17 cellular contexts compared by ENCODE assay signal in the genomic region with DNA sequence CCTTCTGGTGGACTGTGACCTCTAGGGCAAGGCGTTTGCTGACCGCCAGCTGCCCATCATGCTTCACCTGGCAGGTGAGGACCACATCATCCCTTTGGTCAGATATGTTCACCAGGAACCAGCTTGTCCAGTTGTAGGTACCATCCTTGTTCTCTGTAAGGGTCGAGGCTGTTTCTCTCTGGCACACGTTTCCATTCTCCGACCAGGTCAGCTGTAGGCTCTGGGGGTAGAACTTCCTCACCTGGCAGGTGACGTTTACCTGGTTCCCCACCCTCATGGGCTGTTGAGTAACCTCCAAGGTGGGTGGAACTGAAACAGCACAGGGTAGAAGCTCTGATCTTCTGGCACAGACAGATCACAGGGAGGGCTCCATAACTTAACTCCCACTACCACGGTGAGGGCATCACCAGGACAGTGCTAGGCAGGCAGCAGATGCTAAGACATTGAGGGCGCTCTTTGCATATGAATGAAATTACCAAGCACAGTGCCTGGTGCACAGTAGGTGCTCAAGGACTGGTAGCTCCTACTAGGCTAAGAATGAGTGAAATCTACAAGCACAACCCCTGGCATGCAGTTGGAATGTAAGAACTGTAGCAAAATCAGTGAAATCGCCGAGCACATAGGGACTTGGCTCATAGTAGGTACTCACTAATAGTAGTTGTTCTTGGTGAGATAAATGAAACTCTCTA. TPM values are rescaled to one million over a fixed set of nuclear protein-coding genes. Genes with fewer than 3 reads are reported as not detected.
DNase-seq lines count a peak whose midpoint lies in the region; ATAC-seq, FAIRE-seq and TF ChIP-seq lines count a peak whose summit lies in the region.
"Had no signal": no experiment of that assay in that cellular context is flagged by ENCODE, and none has a peak within 500 bp of the region (broad histone marks: within the 10 kb centered on the region; RNA-seq: fewer than 3 reads in every experiment).

No MANE protein-coding gene starts in this region.

- H3K9ac ChIP-seq in HepG2 (ENCODE audit: insufficient read depth, low read depth, low read length), result no peak overlapping the region

- H3K27me3 ChIP-seq in HepG2 (ENCODE audit: control insufficient read depth in 1 of 2, insufficient read depth in 2 of 2, low read length in 2 of 2) (no peaks in the 10 kb centered on the region), right lobe of liver (no peaks in the 10 kb centered on the region), esophagus muscularis mucosa (no peaks in the 10 kb centered on the region), stomach (no peaks in the 10 kb centered on the region)
- H3K27me3 ChIP-seq: BE2C had no signal

- H3K4me1 Mint-ChIP-seq in T-cell, result peaks cover 41 to 68% (median 56%) of the 10 kb centered on the region in 3 donors

- no peak overlapping the region for H3K4me3 ChIP-seq in HepG2 (replicated peaks in 1 of 3; ENCODE audit: insufficient read depth in 1 of 3, low read depth in 2 of 3, low read length in 3 of 3)
- H3K4me3 ChIP-seq in right lobe of liver, result no peak overlapping the region
- H3K4me3 ChIP-seq in esophagus muscularis mucosa, result no peak overlapping the region
- no peak overlapping the region for H3K4me3 ChIP-seq in stomach
- H3K4me3 ChIP-seq: A549 had no signal

- H3K27ac ChIP-seq in HepG2 (ENCODE audit: extremely low read length, insufficient read depth, low read length) (no peak overlapping the region), right lobe of liver (no peak overlapping the region), esophagus muscularis mucosa (replicated peaks in 1 of 4) (no peak overlapping the region), stomach (no peak overlapping the region)
- H3K27ac ChIP-seq: A549, C4-2B had no signal

- H3K36me3 ChIP-seq in HepG2 (replicated peaks in 1 of 2; ENCODE audit: control insufficient read depth in 1 of 2, insufficient read depth in 2 of 2, low read length in 2 of 2) (no peaks in the 10 kb centered on the region), right lobe of liver (no peaks in the 10 kb centered on the region), esophagus muscularis mucosa (no peaks in the 10 kb centered on the region), stomach (no peaks in the 10 kb centered on the region)
- H3K36me3 ChIP-seq: BE2C had no signal

- peaks cover 40% of the 10 kb centered on the region for H3K36me3 Mint-ChIP-seq in T-cell

- no peaks in the 10 kb centered on the region for H3K27me3 Mint-ChIP-seq in T-cell

- DNase-seq in HepG2 (ENCODE audit: low spot score) (no peak), right lobe of liver (no peak), T-cell (no peak), esophagus muscularis mucosa (ENCODE audit: extremely low spot score) (peak; percentile 89), stomach (no peak), amniotic stem cell (lab: John Stamatoyannopoulos, UW) (no peak)
- DNase-seq: BE2C, DMS53, GF-D8, GOT3, H9 had no signal

- POLR2A ChIA-PET in HepG2 (lab: Yijun Ruan, JAX) (no interaction called here), T-cell (lab: Charles Lee) (interaction anchor here in 1 of 2 donors (0.6 kb wide), 1 partner anchor 13 kb away, joined by 5 read pairs; no protein-coding TSS in a partner anchor)

- no peak overlapping the region for H2AFZ ChIP-seq in HepG2 (ENCODE audit: low read length)

- peaks cover 0 to 10% (median 2%) of the 10 kb centered on the region in 3 donors for H3K9me3 Mint-ChIP-seq in T-cell

- WGBS in HepG2 (ENCODE audit: low lambda C conversion rate), result 52% methylated on average over 10 of the region's 10 CpGs
- 87% methylated on average over 5 of the region's 10 CpGs for WGBS in right lobe of liver (ENCODE audit: insufficient coverage, low coverage, low lambda C conversion rate, missing lambda C conversion rate)
- WGBS in esophagus muscularis mucosa, result 89% methylated on average over 8 of the region's 10 CpGs
- 75 to 86% (median 80%) methylated on average over 10 of the region's 10 CpGs for WGBS in stomach, 5 donors

- FAIRE-seq in HepG2 (lab: Jason Lieb, UNC), result no peak
- FAIRE-seq: A549 had no signal

- H3K79me2 ChIP-seq in HepG2 (ENCODE audit: insufficient read depth, low read length), result no peaks in the 10 kb centered on the region

- TF ChIP-seq EP300 in HepG2 (IDR thresholded peaks at IDR 0.05; ENCODE audit: low read depth in 2 of 2, low read length in 2 of 2) (no peak), HepG2 (CRISPR knock-in tag; IDR thresholded peaks at IDR 0.05; ENCODE audit: borderline replicate concordance) (no peak), esophagus muscularis mucosa (IDR thresholded peaks at IDR 0.05) (no peak), stomach (IDR thresholded peaks at IDR 0.05) (no peak)

- no TSS peak for BruUV-seq in HepG2 (replicated peaks; lab: Mats Ljungman, UMichigan)

- TF ChIP-seq CTCF in HepG2 (CRISPR knock-in tag; IDR thresholded peaks at IDR 0.05), result no peak
- TF ChIP-seq CTCF in right lobe of liver (IDR thresholded peaks at IDR 0.05), result no peak
- TF ChIP-seq CTCF in esophagus muscularis mucosa (IDR thresholded peaks at IDR 0.05), result no peak
- TF ChIP-seq CTCF in stomach (IDR thresholded peaks at IDR 0.05), result no peak

- H3K4me1 ChIP-seq in HepG2 (ENCODE audit: insufficient read depth, low read length), result peaks cover 41% of the 10 kb centered on the region
- H3K4me1 ChIP-seq in right lobe of liver, result no peaks in the 10 kb centered on the region
- no peaks in the 10 kb centered on the region for H3K4me1 ChIP-seq in esophagus muscularis mucosa
- H3K4me1 ChIP-seq in stomach, result no peaks in the 10 kb centered on the region
- H3K4me1 ChIP-seq: BE2C had no signal

- peak overlapping the region; percentile 63 to 83 for H3K27ac Mint-ChIP-seq in T-cell
- H3K27ac Mint-ChIP-seq: H9, IgD-negative memory B cell had no signal

- TF ChIP-seq RAD21 in HepG2 (CRISPR knock-in tag; IDR thresholded peaks at IDR 0.05), result no peak

- no peak overlapping the region for H3K4me3 Mint-ChIP-seq in T-cell
- H3K4me3 Mint-ChIP-seq: H9, IgD-negative memory B cell had no signal

- TF ChIP-seq POLR2A in HepG2 (IDR thresholded peaks at IDR 0.05; ENCODE audit: insufficient read depth in 1 of 2, low read depth in 2 of 2, low read length in 2 of 2) (no peak), right lobe of liver (IDR thresholded peaks at IDR 0.05) (no peak), esophagus muscularis mucosa (IDR thresholded peaks at IDR 0.05; ENCODE audit: low read depth) (no peak), stomach (IDR thresholded peaks at IDR 0.05) (no peak)

- intact Hi-C loops in HepG2 (cut with micrococcal nuclease; ENCODE audit: unreplicated experiment) (no loop called here), right lobe of liver (cut with DNase I) (no loop called here), esophagus muscularis mucosa (cut with DNase I) (no loop called here), stomach (cut with DNase I; ENCODE audit: low total_unique reads) (no loop called here)

- ATAC-seq in HepG2 (no peak), right lobe of liver (no peak), T-cell (replicated peaks in 1 of 4) (no peak), GM18502 (IDR thresholded peaks at IDR 0.05; ENCODE audit: poor library complexity, unreplicated experiment) (no peak)
- ATAC-seq: A549 had no signal

- CTCF ChIA-PET in HepG2 (lab: Yijun Ruan, JAX; ENCODE audit: low intra/inter-chr PET ratio, low total read pairs), result no interaction called here
- CTCF ChIA-PET in T-cell (lab: Charles Lee), result interaction anchor here in 1 of 2 donors (0.6 kb wide), 1 partner anchor 128 kb away, joined by 4 read pairs; no protein-coding TSS in a partner anchor

- H4K20me1 ChIP-seq in HepG2 (ENCODE audit: insufficient read depth, low read length), result no peaks in the 10 kb centered on the region

- in situ Hi-C loops in HepG2 (cut with HindIII; ENCODE audit: extremely low pct_ligation_motif_present, low pct_unique_long_range_greater_than_20kb), result no loop called here

- H3K9me3 ChIP-seq in HepG2 (ENCODE audit: low read length), result no peaks in the 10 kb centered on the region
- H3K9me3 ChIP-seq in right lobe of liver, result no peaks in the 10 kb centered on the region
- peaks cover 0 to 10% (median 0%) of the 10 kb centered on the region in 4 donors for H3K9me3 ChIP-seq in esophagus muscularis mucosa
- H3K9me3 ChIP-seq in stomach, result peaks cover 0 to 7% (median 2%) of the 10 kb centered on the region in 4 donors
- H3K9me3 ChIP-seq: A549, BE2C had no signal

- H3K4me2 ChIP-seq in HepG2 (ENCODE audit: low read depth, low read length), result no peak overlapping the region
- H3K4me2 ChIP-seq: A549 had no signal

RNA-seq across cellular contexts. Expression of a gene that starts 15.6 kb away (rescaled TPM):
- total RNA-seq in HepG2 (2016; rRNA removed; fragmentation: Illumina TruSeq; extraction: Trizol) (0.98 and 1.4 TPM in 2 replicates), right lobe of liver (1 to 10 TPM in 5 of 6 experiments, under 1 TPM in 1; 0.73 to 5.1 (median 3.9) TPM), T-cell (1 to 10 TPM in 4 of 5 donors, under 1 TPM in 1; 0.62 to 6.2 (median 3.1) TPM), esophagus muscularis mucosa (1 to 10 TPM in 3 of 4 donors, under 1 TPM in 1; under 0.01 to 4.0 (median 3.1) TPM), stomach (10 to 100 TPM in 1 of 5 donors, 1 to 10 TPM in 1, under 1 TPM in 1, not detected in 2; 0.87 to 14.0 (median 2.9) TPM)
- 0.51 and 0.71 TPM in 2 replicates for total RNA-seq in HepG2 (2016; cell fraction: cytosol; rRNA removed; fragmentation: Illumina TruSeq; extraction: Trizol; ENCODE audit: low read depth)
- total RNA-seq in HepG2 (2016; cell fraction: insoluble cytoplasmic fraction; rRNA removed; fragmentation: Illumina TruSeq; extraction: Trizol), result 0.61 and 0.85 TPM in 2 replicates
- 2.2 and 2.6 TPM in 2 replicates for total RNA-seq in HepG2 (2016; cell fraction: membrane; rRNA removed; fragmentation: Illumina TruSeq; extraction: Trizol)
- total RNA-seq in HepG2 (2016; cell fraction: nucleus; rRNA removed; fragmentation: Illumina TruSeq; extraction: Trizol), result 0.40 and 0.69 TPM in 2 replicates
- polyA plus RNA-seq in HepG2 (2011; rRNA removed) (0.41 and 0.46 TPM in 2 replicates), stomach (1 to 10 TPM in 1 of 3 donors, under 1 TPM in 2; 0.18 to 3.1 (median 0.76) TPM)
- 0.15 and 0.32 TPM in 2 replicates for polyA plus RNA-seq in HepG2 (2011; cell fraction: cytosol; rRNA removed)
- 0.52 and 0.58 TPM in 2 replicates for polyA plus RNA-seq in HepG2 (2011; cell fraction: nucleus; rRNA removed)
- 0.28 TPM in 1 of 2 replicates, not detected in the other for polyA plus RNA-seq in HepG2 (2012)
- 1.4 and 1.6 TPM in 2 replicates for polyA plus RNA-seq in HepG2 (2016; cell fraction: cytosol; fragmentation: Illumina TruSeq; extraction: Trizol; ENCODE audit: low read depth)
- polyA plus RNA-seq in HepG2 (2016; cell fraction: insoluble cytoplasmic fraction; fragmentation: Illumina TruSeq; extraction: Trizol; ENCODE audit: low read depth), result 1.2 and 2.0 TPM in 2 replicates
- polyA plus RNA-seq in HepG2 (2016; cell fraction: membrane; fragmentation: Illumina TruSeq; extraction: Trizol; ENCODE audit: low read depth), result 1.9 and 2.1 TPM in 2 replicates
- 3.3 and 4.5 TPM in 2 replicates for polyA plus RNA-seq in HepG2 (2016; cell fraction: nucleus; fragmentation: Illumina TruSeq; extraction: Trizol; ENCODE audit: insufficient read depth, low read depth)
- polyA minus RNA-seq in HepG2 (2011; rRNA and poly(A)+ RNA removed; ENCODE audit: low replicate concordance), result 0.09 and 0.12 TPM in 2 replicates
- 0.69 and 1.1 TPM in 2 replicates for polyA minus RNA-seq in HepG2 (2011; cell fraction: cytosol; rRNA and poly(A)+ RNA removed)
- polyA minus RNA-seq in HepG2 (2011; cell fraction: nucleus; rRNA and poly(A)+ RNA removed), result not detected in 2 replicates
- total RNA-seq: HT-29 had no signal
- polyA plus RNA-seq: AG04450 had no signal

RNA-seq across cellular contexts. Expression of a gene that starts 22.1 kb away (rescaled TPM):
- total RNA-seq in HepG2 (2016; rRNA removed; fragmentation: Illumina TruSeq; extraction: Trizol) (not detected in 2 replicates), right lobe of liver (under 1 TPM in 2 of 6 experiments, not detected in 4; 0.31 to 0.37 TPM), T-cell (10 to 100 TPM; 25.4 to 59.5 (median 28.6) TPM), esophagus muscularis mucosa (not detected), stomach (1 to 10 TPM in 1 of 5 donors, not detected in 4; 1.1 TPM)
- total RNA-seq in HepG2 (2016; cell fraction: cytosol; rRNA removed; fragmentation: Illumina TruSeq; extraction: Trizol; ENCODE audit: low read depth), result not detected in 2 replicates
- total RNA-seq in HepG2 (2016; cell fraction: insoluble cytoplasmic fraction; rRNA removed; fragmentation: Illumina TruSeq; extraction: Trizol), result not detected in 2 replicates
- total RNA-seq in HepG2 (2016; cell fraction: membrane; rRNA removed; fragmentation: Illumina TruSeq; extraction: Trizol), result not detected in 2 replicates
- total RNA-seq in HepG2 (2016; cell fraction: nucleus; rRNA removed; fragmentation: Illumina TruSeq; extraction: Trizol), result not detected in 2 replicates
- polyA plus RNA-seq in HepG2 (2011; rRNA removed) (not detected in 2 replicates), stomach (under 1 TPM in 1 of 3 donors, not detected in 2; 0.98 TPM)
- polyA plus RNA-seq in HepG2 (2011; cell fraction: cytosol; rRNA removed), result not detected in 2 replicates
- polyA plus RNA-seq in HepG2 (2011; cell fraction: nucleus; rRNA removed), result not detected in 2 replicates
- not detected in 2 replicates for polyA plus RNA-seq in HepG2 (2012)
- polyA plus RNA-seq in HepG2 (2016; cell fraction: cytosol; fragmentation: Illumina TruSeq; extraction: Trizol; ENCODE audit: low read depth), result not detected in 2 replicates
- polyA plus RNA-seq in HepG2 (2016; cell fraction: insoluble cytoplasmic fraction; fragmentation: Illumina TruSeq; extraction: Trizol; ENCODE audit: low read depth), result not detected in 2 replicates
- not detected in 2 replicates for polyA plus RNA-seq in HepG2 (2016; cell fraction: membrane; fragmentation: Illumina TruSeq; extraction: Trizol; ENCODE audit: low read depth)
- not detected in 2 replicates for polyA plus RNA-seq in HepG2 (2016; cell fraction: nucleus; fragmentation: Illumina TruSeq; extraction: Trizol; ENCODE audit: insufficient read depth, low read depth)
- polyA minus RNA-seq in HepG2 (2011; rRNA and poly(A)+ RNA removed; ENCODE audit: low replicate concordance), result not detected in 2 replicates
- polyA minus RNA-seq in HepG2 (2011; cell fraction: cytosol; rRNA and poly(A)+ RNA removed), result not detected in 2 replicates
- not detected in 2 replicates for polyA minus RNA-seq in HepG2 (2011; cell fraction: nucleus; rRNA and poly(A)+ RNA removed)
- total RNA-seq: H9, HT-29 had no signal
- polyA plus RNA-seq: A549, AG04450 had no signal

Comparison
In these comparisons a context has a peak if more than half of its experiments do, and no peak if none do; other contexts are left out.
1. RNA of a gene that starts 22.1 kb away (total RNA-seq): 25.4 to 59.5 TPM in T-cell; 0.31 to 0.37 TPM in right lobe of liver, not detected in HepG2, not detected in esophagus muscularis mucosa and 1.1 TPM in stomach; every median in the first group is over 10 times any median in the second.